8 cellular contexts compared by ENCODE assay signal in the genomic region with DNA sequence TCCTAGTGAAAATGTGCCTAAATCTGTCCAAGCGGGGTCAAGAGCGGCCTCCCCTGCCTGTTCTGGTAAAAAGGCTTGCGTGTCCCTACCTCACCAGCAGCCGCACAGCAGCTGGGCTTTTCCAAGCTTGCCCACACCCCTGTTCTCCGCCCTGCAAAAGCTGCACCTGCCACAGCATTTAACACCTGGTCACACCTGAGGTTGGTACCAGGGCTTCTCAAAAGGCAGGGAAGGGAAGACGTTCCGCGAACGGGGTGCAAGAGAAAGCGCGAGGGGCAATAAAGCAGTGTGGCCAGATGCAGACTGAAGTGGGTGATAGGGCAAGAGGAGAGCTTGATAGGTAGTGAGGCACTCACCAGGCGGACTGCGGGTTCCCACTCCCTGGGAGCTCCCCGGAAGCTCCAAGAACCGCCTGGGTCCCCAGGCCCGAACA. TPM values are rescaled to one million over a fixed set of nuclear protein-coding genes. Genes with fewer than 3 reads are reported as not detected.
DNase-seq lines count a peak whose midpoint lies in the region; ATAC-seq and TF ChIP-seq lines count a peak whose summit lies in the region.

No MANE protein-coding gene starts in this region.

- H3K4me1 Mint-ChIP-seq in activated naive CD8-positive, alpha-beta T cell treated with anti-CD3 and anti-CD28 coated beads, Interleukin-2, amount 50 U/mL, for 24 hours, result peaks cover 31% of the 10 kb centered on the region

- no peak for TF ChIP-seq CTCF in C4-2B (conservative IDR thresholded peaks at IDR 0.05)

- DNase-seq in NCI-H345 (lab: John Stamatoyannopoulos, UW) (peak; percentile 61), left ventricle myocardium superior (no peak), sciatic nerve (ENCODE audit: low spot score) (no peak)
- no peak for DNase-seq in activated naive CD8-positive, alpha-beta T cell treated with anti-CD3 and anti-CD28 coated beads, Interleukin-2, amount 50 U/mL, for 24 hours
- no peak for DNase-seq in stimulated activated CD4-positive, alpha-beta T cell treated with anti-CD3 and anti-CD28 coated beads, Interleukin-12 subunit alpha, Interleukin-12 subunit beta, amount 100 ng/mL, for 4 hours

- H3K36me3 Mint-ChIP-seq in activated naive CD8-positive, alpha-beta T cell treated with anti-CD3 and anti-CD28 coated beads, Interleukin-2, amount 50 U/mL, for 24 hours (ENCODE audit: low read depth), result peaks cover 6% of the 10 kb centered on the region

- H3K27ac Mint-ChIP-seq in activated naive CD8-positive, alpha-beta T cell treated with anti-CD3 and anti-CD28 coated beads, Interleukin-2, amount 50 U/mL, for 24 hours, result peak overlapping the region; percentile 84

- peak overlapping the region; percentile 91 for H3K4me3 Mint-ChIP-seq in activated naive CD8-positive, alpha-beta T cell treated with anti-CD3 and anti-CD28 coated beads, Interleukin-2, amount 50 U/mL, for 24 hours

- H3K27me3 Mint-ChIP-seq in activated naive CD8-positive, alpha-beta T cell treated with anti-CD3 and anti-CD28 coated beads, Interleukin-2, amount 50 U/mL, for 24 hours, result no peaks in the 10 kb centered on the region

- intact Hi-C loops in left ventricle myocardium superior (cut with micrococcal nuclease) (no loop called here), sciatic nerve (cut with DNase I) (no loop called here)

- no peaks in the 10 kb centered on the region for H3K9me3 Mint-ChIP-seq in activated naive CD8-positive, alpha-beta T cell treated with anti-CD3 and anti-CD28 coated beads, Interleukin-2, amount 50 U/mL, for 24 hours

- ATAC-seq in GM18870 (IDR thresholded peaks at IDR 0.05; ENCODE audit: unreplicated experiment), result peak; percentile 26
- peak; percentile 52 for ATAC-seq in HG03064 (IDR thresholded peaks at IDR 0.05; ENCODE audit: low read depth, unreplicated experiment)
- ATAC-seq in activated naive CD8-positive, alpha-beta T cell treated with anti-CD3 and anti-CD28 coated beads, Interleukin-2, amount 50 U/mL, for 24 hours, result peak; percentile 66
- ATAC-seq in left ventricle myocardium superior, result peak; percentile 86
- ATAC-seq in sciatic nerve, result peak; percentile 71

- peak overlapping the region; percentile 77 for H3K27ac ChIP-seq in C4-2B

RNA-seq across cellular contexts. Expression of a gene that starts 25.6 kb away (rescaled TPM):
- 176 TPM for total RNA-seq in left ventricle myocardium superior
- total RNA-seq in sciatic nerve, result 2.6 TPM

Comparison
In these comparisons a context has a peak if more than half of its experiments do, and no peak if none do; other contexts are left out.
1. ATAC-seq: peak in every context shown above with its lines; median percentile 86 in left ventricle myocardium superior; 71 in sciatic nerve; 66 in activated naive CD8-positive, alpha-beta T cell treated with anti-CD3 and anti-CD28 coated beads, Interleukin-2, amount 50 U/mL, for 24 hours; 52 in HG03064; 26 in GM18870.
2. RNA of a gene that starts 25.6 kb away (total RNA-seq): 176 TPM in left ventricle myocardium superior (single experiment); 2.6 TPM in sciatic nerve (single experiment); every median in the first group is over 10 times any median in the second.